In genomic region chr4:7326306-7326692, GRCh38 we compare ENCODE assay signal across 23 cellular contexts.
"Had no signal": no experiment of that assay in that cellular context is flagged by ENCODE, and none has a peak within 500 bp of the region (broad histone marks: within the 10 kb centered on the region; RNA-seq: fewer than 3 reads in every experiment).

No MANE protein-coding gene starts in this region.

- H3K9me3 Mint-ChIP-seq: activated CD4-positive, alpha-beta memory T cell treated with anti-CD3 and anti-CD28 coated beads, Interleukin-2, amount 10 ng/mL, durations not matched to agents 7 days and 5 days; activated CD4-positive, alpha-beta T cell treated with anti-CD3 and anti-CD28 coated beads, Interleukin-2, amount 10 ng/mL, durations not matched to agents 24 days and 14 days had no signal

- H3K27ac Mint-ChIP-seq: activated CD4-positive, alpha-beta memory T cell treated with anti-CD3 and anti-CD28 coated beads, Interleukin-2, amount 10 ng/mL, durations not matched to agents 7 days and 5 days; activated CD4-positive, alpha-beta T cell treated with anti-CD3 and anti-CD28 coated beads, Interleukin-2, amount 10 ng/mL, durations not matched to agents 24 days and 14 days; activated naive CD8-positive, alpha-beta T cell treated with anti-CD3 and anti-CD28 coated beads, Interleukin-2, amount 50 U/mL, for 24 hours; activated T-cell treated with anti-CD3 and anti-CD28 coated beads, Interleukin-2, amount 50 U/mL, for 72 hours; memory B cell; T-helper 17 cell had no signal

- H3K9me3 ChIP-seq: left lung, sigmoid colon, thoracic aorta, upper lobe of left lung had no signal

- H3K4me3 Mint-ChIP-seq: activated CD4-positive, alpha-beta memory T cell treated with anti-CD3 and anti-CD28 coated beads, Interleukin-2, amount 10 ng/mL, durations not matched to agents 7 days and 5 days; activated CD4-positive, alpha-beta T cell treated with anti-CD3 and anti-CD28 coated beads, Interleukin-2, amount 10 ng/mL, durations not matched to agents 24 days and 14 days; activated naive CD8-positive, alpha-beta T cell treated with anti-CD3 and anti-CD28 coated beads, Interleukin-2, amount 50 U/mL, for 24 hours; memory B cell; stimulated activated naive B cell treated with anti-CD40 and anti-IgM and Interleukin-4, amounts not matched to agents 10 μg/mL and 1 μg/mL and 100 μg/mL, for 72 hours; T-helper 17 cell had no signal

- H3K36me3 Mint-ChIP-seq: memory B cell; stimulated activated naive B cell treated with anti-CD40 and anti-IgM and Interleukin-4, amounts not matched to agents 10 μg/mL and 1 μg/mL and 100 μg/mL, for 72 hours had no signal

- H3K36me3 ChIP-seq: brain microvascular endothelial cell, left lung, sigmoid colon, thoracic aorta, upper lobe of left lung had no signal

- DNase-seq: activated CD4-positive, alpha-beta memory T cell treated with anti-CD3 and anti-CD28 coated beads, Interleukin-2, amount 10 ng/mL, durations not matched to agents 7 days and 5 days; activated CD4-positive, alpha-beta T cell treated with anti-CD3 and anti-CD28 coated beads, Interleukin-2, amount 10 ng/mL, durations not matched to agents 24 days and 14 days; activated CD4-positive, CD25-positive, alpha-beta regulatory T cell; activated effector memory CD4-positive, alpha-beta T cell treated with anti-CD3 and anti-CD28 coated beads, Interleukin-2, amount 50 U/mL, for 16 hours; activated naive CD4-positive, alpha-beta T cell treated with anti-CD3 and anti-CD28 coated beads, Interleukin-2, amount 50 U/mL, for 16 hours; activated naive CD8-positive, alpha-beta T cell treated with anti-CD3 and anti-CD28 coated beads, Interleukin-2, amount 50 U/mL, for 24 hours; activated T-cell treated with anti-CD3 and anti-CD28 coated beads, Interleukin-2, amount 50 U/mL, for 72 hours; brain microvascular endothelial cell; cortex of kidney; effector CD4-positive, alpha-beta T cell; erythroblast; foreskin fibroblast; sigmoid colon; stimulated activated CD4-positive, alpha-beta T cell treated with anti-CD3 and anti-CD28 coated beads, Interleukin-15, amount 100 ng/mL, for 24 hours; stimulated activated naive B cell treated with anti-CD40 and anti-IgM and Interleukin-4, amounts not matched to agents 10 μg/mL and 1 μg/mL and 100 μg/mL, for 72 hours; SW 1271; T-helper 17 cell; upper lobe of left lung had no signal

- H3K27me3 ChIP-seq: brain microvascular endothelial cell, sigmoid colon, upper lobe of left lung had no signal

- H3K27me3 Mint-ChIP-seq: activated CD4-positive, alpha-beta memory T cell treated with anti-CD3 and anti-CD28 coated beads, Interleukin-2, amount 10 ng/mL, durations not matched to agents 7 days and 5 days; activated CD4-positive, alpha-beta T cell treated with anti-CD3 and anti-CD28 coated beads, Interleukin-2, amount 10 ng/mL, durations not matched to agents 24 days and 14 days had no signal

- H3K27ac ChIP-seq: brain microvascular endothelial cell, left lung, SK-N-MC, thoracic aorta, upper lobe of left lung had no signal

- ATAC-seq: activated naive CD8-positive, alpha-beta T cell treated with anti-CD3 and anti-CD28 coated beads, Interleukin-2, amount 50 U/mL, for 24 hours; left lung; stimulated activated naive B cell treated with anti-CD40 and anti-IgM and Interleukin-4, amounts not matched to agents 10 μg/mL and 1 μg/mL and 100 μg/mL, for 72 hours; T-helper 17 cell had no signal

- H3K4me3 ChIP-seq: left lung, sigmoid colon, SK-N-MC, smooth muscle cell, thoracic aorta, upper lobe of left lung had no signal

- H3K4me1 Mint-ChIP-seq: activated CD4-positive, alpha-beta memory T cell treated with anti-CD3 and anti-CD28 coated beads, Interleukin-2, amount 10 ng/mL, durations not matched to agents 7 days and 5 days; activated CD4-positive, alpha-beta T cell treated with anti-CD3 and anti-CD28 coated beads, Interleukin-2, amount 10 ng/mL, durations not matched to agents 24 days and 14 days; memory B cell; stimulated activated naive B cell treated with anti-CD40 and anti-IgM and Interleukin-4, amounts not matched to agents 10 μg/mL and 1 μg/mL and 100 μg/mL, for 72 hours had no signal
